Comparison of ENCODE assay signal across 2 cellular contexts in genomic region chr20:63298731-63299312, GRCh38.
TF ChIP-seq lines count a peak whose summit lies in the region.

No MANE protein-coding gene starts in this region.

TF ChIP-seq in HepG2, 621 proteins besides CTCF, POLR2A, EP300 and RAD21:
- TF ChIP-seq EZH2 (conservative IDR thresholded peaks at IDR 0.05; ENCODE audit: low read depth, low read length) = 0 out of 2 replicates have a peak, but pooled peaks have one; percentile 30
- TF ChIP-seq ZNF292 (CRISPR knock-in tag; IDR thresholded peaks at IDR 0.05; ENCODE audit: borderline replicate concordance, low read depth) = no peak
- no peak for TF ChIP-seq BRF2 (CRISPR knock-in tag; IDR thresholded peaks at IDR 0.05)
- no peak for TF ChIP-seq ZNF335 (CRISPR knock-in tag; IDR thresholded peaks at IDR 0.05)
- no peak for TF ChIP-seq ZNF207 (IDR thresholded peaks at IDR 0.05; ENCODE audit: borderline replicate concordance)
- TF ChIP-seq HIC2 (CRISPR knock-in tag; IDR thresholded peaks at IDR 0.05; ENCODE audit: low read depth) = no peak
- TF ChIP-seq NFIC (IDR thresholded peaks at IDR 0.05; ENCODE audit: low read length) = no peak

TF ChIP-seq in GM12891, 5 proteins besides CTCF, POLR2A, EP300 and RAD21:
- TF ChIP-seq PAX5 (IDR thresholded peaks at IDR 0.05; ENCODE audit: insufficient read depth, low read length, severe bottlenecking) (no peak), TAF1 (IDR thresholded peaks at IDR 0.05; ENCODE audit: low read depth, low read length) (no peak), SPI1 (IDR thresholded peaks at IDR 0.05; ENCODE audit: low read depth, low read length) (no peak), POU2F2 (IDR thresholded peaks at IDR 0.05; ENCODE audit: low read depth, low read length) (no peak)
